ENCODE assay signal across 29 cellular contexts in the genomic region with DNA sequence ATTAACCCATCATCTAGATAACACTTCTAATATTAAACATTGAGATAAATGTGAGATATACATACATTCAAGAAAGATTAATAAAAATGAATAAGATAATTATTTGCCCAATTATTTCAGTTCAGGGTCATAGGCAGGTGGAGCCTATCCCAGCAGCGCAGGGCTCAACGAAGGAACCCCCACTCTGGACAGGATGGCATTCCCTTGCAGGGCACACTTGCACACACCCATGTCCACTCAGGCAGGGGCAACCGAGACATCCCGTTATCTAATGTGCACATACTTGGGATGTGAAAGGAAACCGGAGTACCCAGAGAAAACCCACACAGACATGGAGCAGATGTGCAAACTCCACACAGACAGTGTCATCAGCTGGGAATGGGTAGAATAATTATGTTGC.
"Had no signal": no experiment of that assay in that cellular context is flagged by ENCODE, and none has a peak within 500 bp of the region (broad histone marks: within the 10 kb centered on the region; RNA-seq: fewer than 3 reads in every experiment).

No MANE protein-coding gene starts in this region.

- DNase-seq: activated effector memory CD4-positive, alpha-beta T cell treated with anti-CD3 and anti-CD28 coated beads, Interleukin-2, amount 50 U/mL, for 16 hours; activated effector memory CD4-positive, alpha-beta T cell treated with Interleukin-2 at 50 U/mL for 16 hours; activated gamma-delta T cell; activated gamma-delta T cell treated with Interleukin-2 at 50 U/mL for 16 hours; activated naive CD4-positive, alpha-beta T cell; activated naive CD4-positive, alpha-beta T cell treated with anti-CD3 and anti-CD28 coated beads for 36 hours; activated naive CD4-positive, alpha-beta T cell treated with anti-CD3 and anti-CD28 coated beads, Interleukin-2, amount 10 ng/mL, durations not matched to agents 7 days and 5 days; activated naive CD4-positive, alpha-beta T cell treated with anti-CD3 and anti-CD28 coated beads, Interleukin-2, amount 50 U/mL, for 16 hours; activated naive CD4-positive, alpha-beta T cell treated with Interleukin-2 at 50 U/mL for 16 hours; activated naive CD8-positive, alpha-beta T cell treated with anti-CD3 and anti-CD28 coated beads for 36 hours; activated naive CD8-positive, alpha-beta T cell treated with anti-CD3 and anti-CD28 coated beads, Interleukin-2, amount 10 ng/mL, durations not matched to agents 7 days and 5 days; activated naive CD8-positive, alpha-beta T cell treated with anti-CD3 and anti-CD28 coated beads, Interleukin-2, amount 50 U/mL, for 24 hours; activated T-cell treated with anti-CD3 and anti-CD28 coated beads, Interleukin-2, amount 50 U/mL, for 24 hours; activated T-cell treated with anti-CD3 and anti-CD28 coated beads, Interleukin-2, amount 50 U/mL, for 4 hours; activated T-cell treated with anti-CD3 and anti-CD28 coated beads, Interleukin-2, amount 50 U/mL, for 48 hours; activated T-cell treated with anti-CD3 and anti-CD28 coated beads, Interleukin-2, amount 50 U/mL, for 72 hours; adrenal gland; amniotic stem cell; amygdala; anterior cingulate cortex; aorta; body of pancreas; brain microvascular endothelial cell; caudate nucleus; central memory CD4-positive, alpha-beta T cell; cerebellar nuclear complex had no signal

- H3K4me1 ChIP-seq: adrenal gland, ascending aorta, body of pancreas, breast epithelium had no signal

- H3K27ac ChIP-seq: adrenal gland, ascending aorta, body of pancreas, brain microvascular endothelial cell, breast epithelium, cardiac muscle cell had no signal

- H3K27me3 ChIP-seq: adrenal gland, ascending aorta, body of pancreas, brain microvascular endothelial cell, breast epithelium, cardiac muscle cell had no signal

- H3K4me3 ChIP-seq: adrenal gland, ascending aorta, body of pancreas, breast epithelium, cardiac muscle cell had no signal

- H3K36me3 ChIP-seq: adrenal gland, ascending aorta, brain microvascular endothelial cell, breast epithelium, cardiac muscle cell had no signal

- H3K9me3 ChIP-seq: body of pancreas had no signal
